Comparison of ENCODE assay signal across 15 cellular contexts in genomic region chr2:185255566-185255965, GRCh38.
DNase-seq lines count a peak whose midpoint lies in the region; ATAC-seq and TF ChIP-seq lines count a peak whose summit lies in the region.
"Had no signal": no experiment of that assay in that cellular context is flagged by ENCODE, and none has a peak within 500 bp of the region (broad histone marks: within the 10 kb centered on the region; RNA-seq: fewer than 3 reads in every experiment).

No MANE protein-coding gene starts in this region.

- TF ChIP-seq CTCF in kidney epithelial cell (IDR thresholded peaks at IDR 0.05; ENCODE audit: insufficient read depth, low read length, poor library complexity, severe bottlenecking), result no peak
- no peak for TF ChIP-seq CTCF in tibial artery (IDR thresholded peaks at IDR 0.05)

- H3K4me3 ChIP-seq in kidney epithelial cell (ENCODE audit: low read depth, low read length) (no peak overlapping the region), tibial artery (no peak overlapping the region)

- no peaks in the 10 kb centered on the region for H3K27me3 ChIP-seq in kidney epithelial cell (ENCODE audit: control insufficient read depth, insufficient read depth, low read length)
- H3K27me3 ChIP-seq in tibial artery, result no peaks in the 10 kb centered on the region

- intact Hi-C loops in tibial artery (cut with DNase I; ENCODE audit: low total_unique reads), result no loop called here

- ATAC-seq in GM18505 (IDR thresholded peaks at IDR 0.05; ENCODE audit: unreplicated experiment) (peak; percentile 59), HG02588 (IDR thresholded peaks at IDR 0.05; ENCODE audit: unreplicated experiment) (peak; percentile 57), HG03469 (IDR thresholded peaks at IDR 0.05; ENCODE audit: unreplicated experiment) (no peak)
- ATAC-seq: stimulated activated effector memory CD8-positive, alpha-beta T cell treated with anti-CD3 and anti-CD28 coated beads, Interleukin-12 subunit alpha, Interleukin-12 subunit beta, amount 100 ng/mL, for 72 hours had no signal

- DNase-seq in HuH-7.5 (ENCODE audit: low spot score), result peak; percentile 3
- peak; percentile 54 for DNase-seq in kidney epithelial cell (ENCODE audit: low read depth)
- no peak for DNase-seq in nucleus accumbens (lab: John Stamatoyannopoulos, UW)
- no peak for DNase-seq in GF-D8 (lab: John Stamatoyannopoulos, UW)
- no peak for DNase-seq in tibial artery
- DNase-seq: activated naive CD4-positive, alpha-beta T cell treated with Interleukin-2 at 50 U/mL for 16 hours; central memory CD4-positive, alpha-beta T cell; kidney; NCI-H2029; retina; stimulated activated CD4-positive, alpha-beta T cell treated with anti-CD3 and anti-CD28 coated beads, Interleukin-4, amount 100 ng/mL, for 1 hour had no signal

- no peaks in the 10 kb centered on the region for H3K9me3 ChIP-seq in tibial artery

- TF ChIP-seq POLR2A in GM18505 (IDR thresholded peaks at IDR 0.05; ENCODE audit: borderline replicate concordance, extremely low read depth, insufficient read depth, insufficient read length), result no peak

- no peaks in the 10 kb centered on the region for H3K4me1 ChIP-seq in tibial artery

- H3K27ac ChIP-seq in tibial artery, result no peak overlapping the region

- H3K36me3 ChIP-seq in kidney epithelial cell (ENCODE audit: control insufficient read depth, insufficient read depth, low read length), result no peaks in the 10 kb centered on the region
- H3K36me3 ChIP-seq in tibial artery, result no peaks in the 10 kb centered on the region

Comparison
In these comparisons a context has a peak if more than half of its experiments do, and no peak if none do; other contexts are left out.
1. DNase-seq: peak in HuH-7.5 (single experiment) and kidney epithelial cell (single experiment); none in nucleus accumbens (0 of 56), GF-D8 (single experiment) and tibial artery (0 of 2).